ENCODE assay signal across 1 cellular context in genomic region chr12:42090899-42091298, GRCh38.
TF ChIP-seq lines count a peak whose summit lies in the region.

No MANE protein-coding gene starts in this region.

TF ChIP-seq in SK-N-SH, 30 proteins besides CTCF, POLR2A, EP300 and RAD21 (continued from another document):
- no peak for TF ChIP-seq GABPA (IDR thresholded peaks at IDR 0.05; ENCODE audit: low read depth)
- no peak for TF ChIP-seq SIN3A (IDR thresholded peaks at IDR 0.05; ENCODE audit: borderline replicate concordance, low read depth, low read length)
- no peak for TF ChIP-seq CHD2 (IDR thresholded peaks at IDR 0.05; ENCODE audit: low read length, partially characterized antibody)
- TF ChIP-seq FOSL2 (IDR thresholded peaks at IDR 0.05; ENCODE audit: borderline replicate concordance, low read depth) = peak; percentile 74
- no peak for TF ChIP-seq NRF1 (IDR thresholded peaks at IDR 0.05; ENCODE audit: low read depth, low read length)
- no peak for TF ChIP-seq IRF3 (IDR thresholded peaks at IDR 0.05; ENCODE audit: low read depth, low read length)
- peak; percentile 87 for TF ChIP-seq PBX3 (IDR thresholded peaks at IDR 0.05)
- TF ChIP-seq RFX5 (IDR thresholded peaks at IDR 0.05; ENCODE audit: low read length) = no peak
- no peak; the same call in 1 of the 2 replicates for TF ChIP-seq NFIC (IDR thresholded peaks at IDR 0.05; ENCODE audit: borderline replicate concordance)
- TF ChIP-seq RXRA (IDR thresholded peaks at IDR 0.05; ENCODE audit: borderline replicate concordance, low read depth) = no peak
- TF ChIP-seq MAX (IDR thresholded peaks at IDR 0.05; ENCODE audit: low read depth) = no peak
- TF ChIP-seq USF1 (IDR thresholded peaks at IDR 0.05; ENCODE audit: borderline replicate concordance, low read depth) = no peak
- no peak for TF ChIP-seq ELF1 (IDR thresholded peaks at IDR 0.05)
